ENCODE assay signal across 15 cellular contexts in genomic region chr15:99146661-99147060, GRCh38. TPM values are rescaled to one million over a fixed set of nuclear protein-coding genes. Genes with fewer than 3 reads are reported as not detected.
DNase-seq lines count a peak whose midpoint lies in the region; ATAC-seq and TF ChIP-seq lines count a peak whose summit lies in the region.
"Had no signal": no experiment of that assay in that cellular context is flagged by ENCODE, and none has a peak within 500 bp of the region (broad histone marks: within the 10 kb centered on the region; RNA-seq: fewer than 3 reads in every experiment).

No MANE protein-coding gene starts in this region.

- no peak for DNase-seq in activated naive CD4-positive, alpha-beta T cell treated with anti-CD3 and anti-CD28 coated beads, Interleukin-2, amount 10 ng/mL, durations not matched to agents 7 days and 5 days
- DNase-seq in activated naive CD4-positive, alpha-beta T cell treated with anti-CD3 and anti-CD28 coated beads for 36 hours, result no peak
- DNase-seq in psoas muscle (no peak), SIG-M5 treated with dmso at 0.1 percent for 504 hours (lab: John Stamatoyannopoulos, UW; ENCODE audit: unreplicated experiment) (no peak)
- DNase-seq: Caco-2; CD8-positive, alpha-beta memory T cell; DND-41; GDM1; HCEC 1CT; HFFc6 had no signal

- peak overlapping the region; percentile 66 for H3K27ac ChIP-seq in muscle layer of colon (ENCODE audit: low read depth, low read length)
- H3K27ac ChIP-seq in psoas muscle, result peak overlapping the region; percentile 0
- H3K27ac ChIP-seq in stomach smooth muscle (ENCODE audit: low read length), result peak overlapping the region; percentile 91
- H3K27ac ChIP-seq: 22Rv1 had no signal

- H3K4me1 ChIP-seq in muscle layer of colon (ENCODE audit: insufficient read depth, low read length) (peaks cover 72% of the 10 kb centered on the region), psoas muscle (peaks cover 42% of the 10 kb centered on the region), stomach smooth muscle (ENCODE audit: control insufficient read depth, insufficient read depth, low read length) (peaks cover 65% of the 10 kb centered on the region)
- H3K4me1 ChIP-seq: Caco-2 had no signal

- no peak for TF ChIP-seq CTCF in psoas muscle (IDR thresholded peaks at IDR 0.05)

- CTCF ChIA-PET in activated naive CD4-positive, alpha-beta T cell treated with anti-CD3 and anti-CD28 coated beads, Interleukin-2, amount 10 ng/mL, durations not matched to agents 7 days and 5 days (lab: Charles Lee), result no interaction called here
- CTCF ChIA-PET in activated naive CD4-positive, alpha-beta T cell treated with anti-CD3 and anti-CD28 coated beads for 36 hours (lab: Charles Lee), result no interaction called here

- no peaks in the 10 kb centered on the region for H3K27me3 ChIP-seq in muscle layer of colon (ENCODE audit: control insufficient read depth in 1 of 2, insufficient read depth in 2 of 2, low read length in 2 of 2)
- no peaks in the 10 kb centered on the region for H3K27me3 ChIP-seq in psoas muscle (ENCODE audit: insufficient read depth in 3 of 3, low read length in 2 of 3)
- no peaks in the 10 kb centered on the region for H3K27me3 ChIP-seq in stomach smooth muscle (ENCODE audit: control insufficient read depth in 1 of 2, insufficient read depth in 2 of 2, low read length in 2 of 2)

- H3K36me3 Mint-ChIP-seq in activated naive CD4-positive, alpha-beta T cell treated with anti-CD3 and anti-CD28 coated beads, Interleukin-2, amount 10 ng/mL, durations not matched to agents 7 days and 5 days, result no peaks in the 10 kb centered on the region
- no peaks in the 10 kb centered on the region for H3K36me3 Mint-ChIP-seq in activated naive CD4-positive, alpha-beta T cell treated with anti-CD3 and anti-CD28 coated beads for 36 hours (ENCODE audit: low read depth)
- H3K36me3 Mint-ChIP-seq: CD8-positive, alpha-beta memory T cell had no signal

- H3K4me3 Mint-ChIP-seq in activated naive CD4-positive, alpha-beta T cell treated with anti-CD3 and anti-CD28 coated beads, Interleukin-2, amount 10 ng/mL, durations not matched to agents 7 days and 5 days, result no peak overlapping the region
- H3K4me3 Mint-ChIP-seq in activated naive CD4-positive, alpha-beta T cell treated with anti-CD3 and anti-CD28 coated beads for 36 hours, result no peak overlapping the region
- H3K4me3 Mint-ChIP-seq: CD8-positive, alpha-beta memory T cell; HFFc6 had no signal

- peaks cover 8% of the 10 kb centered on the region for H3K27me3 Mint-ChIP-seq in activated naive CD4-positive, alpha-beta T cell treated with anti-CD3 and anti-CD28 coated beads, Interleukin-2, amount 10 ng/mL, durations not matched to agents 7 days and 5 days
- H3K27me3 Mint-ChIP-seq in activated naive CD4-positive, alpha-beta T cell treated with anti-CD3 and anti-CD28 coated beads for 36 hours (ENCODE audit: low read depth), result no peaks in the 10 kb centered on the region

- H3K9ac ChIP-seq in muscle layer of colon (ENCODE audit: low read length) (no peak overlapping the region), stomach smooth muscle (ENCODE audit: low read length in 2 of 2) (no peak overlapping the region)

- H3K9me3 ChIP-seq in muscle layer of colon (ENCODE audit: low read length), result no peaks in the 10 kb centered on the region
- no peaks in the 10 kb centered on the region for H3K9me3 ChIP-seq in psoas muscle
- no peaks in the 10 kb centered on the region for H3K9me3 ChIP-seq in stomach smooth muscle (ENCODE audit: control insufficient read depth in 2 of 2, low read length in 2 of 2)
- H3K9me3 ChIP-seq: Caco-2 had no signal

- H3K36me3 ChIP-seq in muscle layer of colon (ENCODE audit: insufficient read depth, low read length), result peaks cover 7% of the 10 kb centered on the region
- no peaks in the 10 kb centered on the region for H3K36me3 ChIP-seq in psoas muscle (ENCODE audit: insufficient read depth in 1 of 2, low read depth in 1 of 2)
- H3K36me3 ChIP-seq in stomach smooth muscle (ENCODE audit: control insufficient read depth in 2 of 2, insufficient read depth in 2 of 2, low read length in 2 of 2), result peaks cover 5 to 9% of the 10 kb centered on the region in 2 donors

- peak overlapping the region; percentile 49 for H3K27ac Mint-ChIP-seq in activated naive CD4-positive, alpha-beta T cell treated with anti-CD3 and anti-CD28 coated beads, Interleukin-2, amount 10 ng/mL, durations not matched to agents 7 days and 5 days
- no peak overlapping the region for H3K27ac Mint-ChIP-seq in activated naive CD4-positive, alpha-beta T cell treated with anti-CD3 and anti-CD28 coated beads for 36 hours
- H3K27ac Mint-ChIP-seq: HFFc6 had no signal

- H3K4me1 Mint-ChIP-seq in activated naive CD4-positive, alpha-beta T cell treated with anti-CD3 and anti-CD28 coated beads, Interleukin-2, amount 10 ng/mL, durations not matched to agents 7 days and 5 days, result no peaks in the 10 kb centered on the region
- no peaks in the 10 kb centered on the region for H3K4me1 Mint-ChIP-seq in activated naive CD4-positive, alpha-beta T cell treated with anti-CD3 and anti-CD28 coated beads for 36 hours (ENCODE audit: low read depth)
- H3K4me1 Mint-ChIP-seq: CD8-positive, alpha-beta memory T cell had no signal

- ATAC-seq in psoas muscle (no peak), HG03039 (IDR thresholded peaks at IDR 0.05; ENCODE audit: unreplicated experiment) (no peak), GM18858 (IDR thresholded peaks at IDR 0.05; ENCODE audit: unreplicated experiment) (no peak)

- 91 to 100% (median 95%) methylated on average over 5 of the region's 5 CpGs for WGBS in psoas muscle, 3 donors

- intact Hi-C loops in activated naive CD4-positive, alpha-beta T cell treated with anti-CD3 and anti-CD28 coated beads for 36 hours (cut with micrococcal nuclease), result no loop called here
- intact Hi-C loops in psoas muscle (cut with DNase I), result no loop called here

- H3K4me3 ChIP-seq in muscle layer of colon (ENCODE audit: low read depth in 1 of 2, low read length in 2 of 2) (no peak overlapping the region), psoas muscle (no peak overlapping the region), stomach smooth muscle (ENCODE audit: low read length in 2 of 2) (no peak overlapping the region)

- H3K9me3 Mint-ChIP-seq in activated naive CD4-positive, alpha-beta T cell treated with anti-CD3 and anti-CD28 coated beads, Interleukin-2, amount 10 ng/mL, durations not matched to agents 7 days and 5 days, result no peaks in the 10 kb centered on the region
- no peaks in the 10 kb centered on the region for H3K9me3 Mint-ChIP-seq in activated naive CD4-positive, alpha-beta T cell treated with anti-CD3 and anti-CD28 coated beads for 36 hours
- H3K9me3 Mint-ChIP-seq: CD8-positive, alpha-beta memory T cell; HFFc6 had no signal

RNA-seq across cellular contexts. Expression of gene SYNM, which starts 41.8 kb away (rescaled TPM):
- total RNA-seq in activated naive CD4-positive, alpha-beta T cell treated with anti-CD3 and anti-CD28 coated beads for 36 hours, result 1 to 10 TPM; 1.3 to 1.4 TPM
- total RNA-seq in psoas muscle, result 100 to 1,000 TPM; 288 to 380 (median 349) TPM
- 100 to 1,000 TPM in 2 of 3 donors, 10 to 100 TPM in 1; 77.5 to 291 (median 121) TPM for polyA plus RNA-seq in psoas muscle

Comparison
In these comparisons a context has a peak if more than half of its experiments do, and no peak if none do; other contexts are left out.
1. H3K27ac ChIP-seq: peak in every context shown above with its lines; median percentile 91 in stomach smooth muscle; 66 in muscle layer of colon; 0 in psoas muscle.
2. RNA of gene SYNM, which starts 41.8 kb away (total RNA-seq): 288 to 380 TPM in psoas muscle; 1.3 to 1.4 TPM in activated naive CD4-positive, alpha-beta T cell treated with anti-CD3 and anti-CD28 coated beads for 36 hours; every median in the first group is over 100 times any median in the second.